18 cellular contexts compared by ENCODE assay signal in the genomic region with DNA sequence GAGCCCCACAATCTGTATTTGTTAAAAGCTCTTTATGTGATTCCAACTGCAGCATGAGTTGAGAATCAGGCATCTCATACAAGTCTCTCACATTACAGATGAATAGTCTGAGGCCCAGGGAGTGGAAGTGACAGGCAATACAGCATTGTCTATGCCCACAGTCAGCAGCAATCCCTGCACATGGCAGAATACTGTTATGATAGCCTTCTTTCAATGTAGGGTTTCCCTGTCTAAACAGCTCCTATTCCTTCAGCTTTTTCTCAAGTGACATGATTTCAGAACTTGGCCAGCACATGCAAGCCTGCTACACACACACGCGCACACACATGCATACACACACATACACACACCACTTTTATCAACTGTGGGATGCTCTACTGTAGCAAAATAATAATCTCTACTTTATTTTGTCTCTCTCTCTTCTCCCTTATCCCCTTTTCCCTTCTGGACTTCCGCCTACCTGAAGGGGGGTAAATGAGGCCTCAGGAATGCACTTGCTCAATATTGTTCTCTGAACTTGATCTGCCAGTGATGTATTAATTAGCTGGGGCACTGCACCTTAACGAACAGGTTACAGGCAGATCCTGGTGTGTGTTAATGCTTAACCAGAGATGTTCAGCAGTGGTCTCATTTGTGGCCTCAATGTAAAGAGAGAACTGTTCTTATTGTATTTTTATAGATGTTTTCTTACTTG.
A peak's percentile ranks its signal among the peaks of the same experiment; 100 is the strongest.
DNase-seq lines count a peak whose midpoint lies in the region; ATAC-seq, FAIRE-seq and TF ChIP-seq lines count a peak whose summit lies in the region.
"Had no signal": no experiment of that assay in that cellular context is flagged by ENCODE, and none has a peak within 500 bp of the region (broad histone marks: within the 10 kb centered on the region; RNA-seq: fewer than 3 reads in every experiment).

No MANE protein-coding gene starts in this region.

- H3K9me3 ChIP-seq in endocrine pancreas (ENCODE audit: control insufficient read depth, low read length): no peaks in the 10 kb centered on the region
- H3K9me3 ChIP-seq in neural progenitor cell (ENCODE audit: low read depth): no peaks in the 10 kb centered on the region

- H3K4me1 Mint-ChIP-seq in neural progenitor cell: peaks cover 46% of the 10 kb centered on the region

- no peaks in the 10 kb centered on the region for H3K36me3 ChIP-seq in endocrine pancreas (ENCODE audit: control insufficient read depth, insufficient read depth, low read length)
- H3K36me3 ChIP-seq in neural progenitor cell: no peaks in the 10 kb centered on the region

- H3K9me3 Mint-ChIP-seq in neural progenitor cell: peaks cover 6% of the 10 kb centered on the region

- H3K9ac ChIP-seq in endocrine pancreas (ENCODE audit: control insufficient read depth, insufficient read depth, low read length): peak overlapping the region; percentile 22
- H3K9ac ChIP-seq in neural progenitor cell: no peak overlapping the region

- H3K27ac ChIP-seq in neural progenitor cell: no peak overlapping the region
- H3K27ac ChIP-seq: SK-N-MC had no signal

- H3K4me3 Mint-ChIP-seq in neural progenitor cell: no peak overlapping the region
- H3K4me3 Mint-ChIP-seq: activated CD8-positive, alpha-beta T cell treated with anti-CD3 and anti-CD28 coated beads, Interleukin-2, amount 10 ng/mL, durations not matched to agents 7 days and 5 days; dendritic cell treated with granulocyte-macrophage colony-stimulating factor and Interleukin-4, amounts not matched to agents 40 ng/mL and 50 ng/mL, for 4 days; nephron progenitor cell had no signal

- no peaks in the 10 kb centered on the region for H4K20me1 ChIP-seq in neural progenitor cell (ENCODE audit: low read depth)

- no peaks in the 10 kb centered on the region for H3K27me3 ChIP-seq in endocrine pancreas (ENCODE audit: control insufficient read depth, insufficient read depth, low read length)
- no peaks in the 10 kb centered on the region for H3K27me3 ChIP-seq in neural progenitor cell

- intact Hi-C loops in left ventricle myocardium superior (cut with micrococcal nuclease): no loop called here

- no peak overlapping the region for H3K4me3 ChIP-seq in endocrine pancreas (ENCODE audit: control insufficient read depth, insufficient read depth, low read length)
- no peak overlapping the region for H3K4me3 ChIP-seq in neural progenitor cell
- H3K4me3 ChIP-seq: SK-N-MC had no signal

- TF ChIP-seq POLR2A in GM12892 (IDR thresholded peaks at IDR 0.05; ENCODE audit: low read depth, low read length): no peak

- no peak for FAIRE-seq in GM12892 (lab: Jason Lieb, UNC)
- FAIRE-seq: astrocyte, TTC549 had no signal

- ATAC-seq in GM18508 (IDR thresholded peaks at IDR 0.05; ENCODE audit: insufficient read depth, unreplicated experiment) (peak; percentile 30), HG02981 (IDR thresholded peaks at IDR 0.05; ENCODE audit: unreplicated experiment) (peak; percentile 33), GM19023 (IDR thresholded peaks at IDR 0.05; ENCODE audit: unreplicated experiment) (no peak), left ventricle myocardium superior (no peak)
- ATAC-seq: activated CD8-positive, alpha-beta T cell treated with anti-CD3 and anti-CD28 coated beads, Interleukin-2, amount 10 ng/mL, durations not matched to agents 7 days and 5 days had no signal

- no peak overlapping the region for H3K4me2 ChIP-seq in neural progenitor cell

- DNase-seq in neural progenitor cell (ENCODE audit: low spot score) (no peak), left ventricle myocardium superior (no peak), GM19240 (ENCODE audit: insufficient read length, low spot score) (no peak), GM12892 (ENCODE audit: insufficient read length) (no peak)
- DNase-seq: activated CD8-positive, alpha-beta T cell treated with anti-CD3 and anti-CD28 coated beads, Interleukin-2, amount 10 ng/mL, durations not matched to agents 7 days and 5 days; activated effector memory CD4-positive, alpha-beta T cell treated with anti-CD3 and anti-CD28 coated beads, Interleukin-2, amount 50 U/mL, for 16 hours; DMS53; NCI-H1417 treated with DMSO at 0.1 percent for 48 hours; NCI-H510A treated with DMSO at 0.1 percent for 48 hours; nephron progenitor cell had no signal

- H3K27ac Mint-ChIP-seq in neural progenitor cell: peak overlapping the region; percentile 42
- H3K27ac Mint-ChIP-seq: activated CD8-positive, alpha-beta T cell treated with anti-CD3 and anti-CD28 coated beads, Interleukin-2, amount 10 ng/mL, durations not matched to agents 7 days and 5 days; dendritic cell treated with granulocyte-macrophage colony-stimulating factor and Interleukin-4, amounts not matched to agents 40 ng/mL and 50 ng/mL, for 4 days; nephron progenitor cell had no signal

- H3K27me3 Mint-ChIP-seq in neural progenitor cell (ENCODE audit: insufficient read depth, low read depth): peaks cover 2% of the 10 kb centered on the region

- no peak overlapping the region for H2AFZ ChIP-seq in neural progenitor cell (replicated peaks)

- TF ChIP-seq CTCF in neural progenitor cell (IDR thresholded peaks at IDR 0.05): no peak

- peaks cover 31% of the 10 kb centered on the region for H3K4me1 ChIP-seq in endocrine pancreas (ENCODE audit: control insufficient read depth, insufficient read depth, low read length)
- peaks cover 20% of the 10 kb centered on the region for H3K4me1 ChIP-seq in neural progenitor cell

- H3K36me3 Mint-ChIP-seq in neural progenitor cell: peaks cover 33% of the 10 kb centered on the region

- no peaks in the 10 kb centered on the region for H3F3A ChIP-seq in neural progenitor cell (ENCODE audit: low read depth)

- no peaks in the 10 kb centered on the region for H3K79me2 ChIP-seq in neural progenitor cell (ENCODE audit: low read depth)

Comparison
In these comparisons a context has a peak if more than half of its experiments do, and no peak if none do; other contexts are left out.
1. ATAC-seq: peak in GM18508 (single experiment) and HG02981 (single experiment); none in GM19023 (single experiment) and left ventricle myocardium superior (single experiment).